1 cellular context compared by ENCODE assay signal in the genomic region with DNA sequence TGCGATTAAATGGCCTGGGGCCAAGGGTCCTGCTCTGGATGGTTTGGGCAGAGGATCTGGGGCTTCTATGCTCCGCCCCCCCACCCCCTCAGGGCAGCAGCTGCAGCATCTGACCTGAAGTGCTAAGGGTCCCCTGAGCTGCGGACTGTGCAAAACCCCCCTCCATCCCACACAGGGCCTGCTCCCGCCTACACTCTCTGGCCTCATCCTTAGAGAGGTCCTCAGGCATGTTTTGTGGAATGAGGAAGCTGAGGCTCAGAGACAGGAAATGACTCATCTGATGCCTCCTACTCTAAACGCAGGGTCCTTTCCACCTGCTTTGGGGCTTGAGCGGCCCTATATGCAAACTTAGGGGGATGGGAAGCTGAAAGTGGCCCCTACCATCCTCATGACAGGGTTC.
TF ChIP-seq lines count a peak whose summit lies in the region.

No MANE protein-coding gene starts in this region.

TF ChIP-seq in HEK293, 187 proteins besides CTCF, POLR2A, EP300 and RAD21 (continued from another document):
- TF ChIP-seq, protein P1, sequence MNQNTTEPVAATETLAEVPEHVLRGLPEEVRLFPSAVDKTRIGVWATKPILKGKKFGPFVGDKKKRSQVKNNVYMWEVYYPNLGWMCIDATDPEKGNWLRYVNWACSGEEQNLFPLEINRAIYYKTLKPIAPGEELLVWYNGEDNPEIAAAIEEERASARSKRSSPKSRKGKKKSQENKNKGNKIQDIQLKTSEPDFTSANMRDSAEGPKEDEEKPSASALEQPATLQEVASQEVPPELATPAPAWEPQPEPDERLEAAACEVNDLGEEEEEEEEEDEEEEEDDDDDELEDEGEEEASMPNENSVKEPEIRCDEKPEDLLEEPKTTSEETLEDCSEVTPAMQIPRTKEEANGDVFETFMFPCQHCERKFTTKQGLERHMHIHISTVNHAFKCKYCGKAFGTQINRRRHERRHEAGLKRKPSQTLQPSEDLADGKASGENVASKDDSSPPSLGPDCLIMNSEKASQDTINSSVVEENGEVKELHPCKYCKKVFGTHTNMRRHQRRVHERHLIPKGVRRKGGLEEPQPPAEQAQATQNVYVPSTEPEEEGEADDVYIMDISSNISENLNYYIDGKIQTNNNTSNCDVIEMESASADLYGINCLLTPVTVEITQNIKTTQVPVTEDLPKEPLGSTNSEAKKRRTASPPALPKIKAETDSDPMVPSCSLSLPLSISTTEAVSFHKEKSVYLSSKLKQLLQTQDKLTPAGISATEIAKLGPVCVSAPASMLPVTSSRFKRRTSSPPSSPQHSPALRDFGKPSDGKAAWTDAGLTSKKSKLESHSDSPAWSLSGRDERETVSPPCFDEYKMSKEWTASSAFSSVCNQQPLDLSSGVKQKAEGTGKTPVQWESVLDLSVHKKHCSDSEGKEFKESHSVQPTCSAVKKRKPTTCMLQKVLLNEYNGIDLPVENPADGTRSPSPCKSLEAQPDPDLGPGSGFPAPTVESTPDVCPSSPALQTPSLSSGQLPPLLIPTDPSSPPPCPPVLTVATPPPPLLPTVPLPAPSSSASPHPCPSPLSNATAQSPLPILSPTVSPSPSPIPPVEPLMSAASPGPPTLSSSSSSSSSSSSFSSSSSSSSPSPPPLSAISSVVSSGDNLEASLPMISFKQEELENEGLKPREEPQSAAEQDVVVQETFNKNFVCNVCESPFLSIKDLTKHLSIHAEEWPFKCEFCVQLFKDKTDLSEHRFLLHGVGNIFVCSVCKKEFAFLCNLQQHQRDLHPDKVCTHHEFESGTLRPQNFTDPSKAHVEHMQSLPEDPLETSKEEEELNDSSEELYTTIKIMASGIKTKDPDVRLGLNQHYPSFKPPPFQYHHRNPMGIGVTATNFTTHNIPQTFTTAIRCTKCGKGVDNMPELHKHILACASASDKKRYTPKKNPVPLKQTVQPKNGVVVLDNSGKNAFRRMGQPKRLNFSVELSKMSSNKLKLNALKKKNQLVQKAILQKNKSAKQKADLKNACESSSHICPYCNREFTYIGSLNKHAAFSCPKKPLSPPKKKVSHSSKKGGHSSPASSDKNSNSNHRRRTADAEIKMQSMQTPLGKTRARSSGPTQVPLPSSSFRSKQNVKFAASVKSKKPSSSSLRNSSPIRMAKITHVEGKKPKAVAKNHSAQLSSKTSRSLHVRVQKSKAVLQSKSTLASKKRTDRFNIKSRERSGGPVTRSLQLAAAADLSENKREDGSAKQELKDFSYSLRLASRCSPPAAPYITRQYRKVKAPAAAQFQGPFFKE (tag by site-specific recombination; IDR thresholded peaks at IDR 0.05; ENCODE audit: borderline replicate concordance), result no peak
- TF ChIP-seq, protein P2, sequence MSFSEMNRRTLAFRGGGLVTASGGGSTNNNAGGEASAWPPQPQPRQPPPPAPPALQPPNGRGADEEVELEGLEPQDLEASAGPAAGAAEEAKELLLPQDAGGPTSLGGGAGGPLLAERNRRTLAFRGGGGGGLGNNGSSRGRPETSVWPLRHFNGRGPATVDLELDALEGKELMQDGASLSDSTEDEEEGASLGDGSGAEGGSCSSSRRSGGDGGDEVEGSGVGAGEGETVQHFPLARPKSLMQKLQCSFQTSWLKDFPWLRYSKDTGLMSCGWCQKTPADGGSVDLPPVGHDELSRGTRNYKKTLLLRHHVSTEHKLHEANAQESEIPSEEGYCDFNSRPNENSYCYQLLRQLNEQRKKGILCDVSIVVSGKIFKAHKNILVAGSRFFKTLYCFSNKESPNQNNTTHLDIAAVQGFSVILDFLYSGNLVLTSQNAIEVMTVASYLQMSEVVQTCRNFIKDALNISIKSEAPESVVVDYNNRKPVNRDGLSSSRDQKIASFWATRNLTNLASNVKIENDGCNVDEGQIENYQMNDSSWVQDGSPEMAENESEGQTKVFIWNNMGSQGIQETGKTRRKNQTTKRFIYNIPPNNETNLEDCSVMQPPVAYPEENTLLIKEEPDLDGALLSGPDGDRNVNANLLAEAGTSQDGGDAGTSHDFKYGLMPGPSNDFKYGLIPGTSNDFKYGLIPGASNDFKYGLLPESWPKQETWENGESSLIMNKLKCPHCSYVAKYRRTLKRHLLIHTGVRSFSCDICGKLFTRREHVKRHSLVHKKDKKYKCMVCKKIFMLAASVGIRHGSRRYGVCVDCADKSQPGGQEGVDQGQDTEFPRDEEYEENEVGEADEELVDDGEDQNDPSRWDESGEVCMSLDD (tag by site-specific recombination; IDR thresholded peaks at IDR 0.05), result no peak
- peak; percentile 79 for TF ChIP-seq EGR2 (tag by site-specific recombination; IDR thresholded peaks at IDR 0.05; ENCODE audit: low read depth)
- no peak for TF ChIP-seq MZF1 (tag by site-specific recombination; IDR thresholded peaks at IDR 0.05; ENCODE audit: borderline replicate concordance)
- TF ChIP-seq ZFHX2 (tag by site-specific recombination; conservative IDR thresholded peaks at IDR 0.05), result peak; percentile 93
- TF ChIP-seq, protein P3, sequence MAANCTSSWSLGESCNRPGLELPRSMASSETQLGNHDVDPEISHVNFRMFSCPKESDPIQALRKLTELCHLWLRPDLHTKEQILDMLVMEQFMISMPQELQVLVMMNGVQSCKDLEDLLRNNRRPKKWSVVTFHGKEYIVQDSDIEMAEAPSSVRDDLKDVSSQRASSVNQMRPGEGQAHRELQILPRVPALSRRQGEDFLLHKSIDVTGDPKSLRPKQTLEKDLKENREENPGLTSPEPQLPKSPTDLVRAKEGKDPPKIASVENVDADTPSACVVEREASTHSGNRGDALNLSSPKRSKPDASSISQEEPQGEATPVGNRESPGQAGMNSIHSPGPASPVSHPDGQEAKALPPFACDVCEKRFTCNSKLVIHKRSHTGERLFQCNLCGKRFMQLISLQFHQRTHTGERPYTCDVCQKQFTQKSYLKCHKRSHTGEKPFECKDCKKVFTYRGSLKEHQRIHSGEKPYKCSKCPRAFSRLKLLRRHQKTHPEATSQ (tag by site-specific recombination; IDR thresholded peaks at IDR 0.05), result no peak
- TF ChIP-seq ZNF19 (tag by site-specific recombination; IDR thresholded peaks at IDR 0.05; ENCODE audit: low read depth), result no peak
- TF ChIP-seq, protein P4, sequence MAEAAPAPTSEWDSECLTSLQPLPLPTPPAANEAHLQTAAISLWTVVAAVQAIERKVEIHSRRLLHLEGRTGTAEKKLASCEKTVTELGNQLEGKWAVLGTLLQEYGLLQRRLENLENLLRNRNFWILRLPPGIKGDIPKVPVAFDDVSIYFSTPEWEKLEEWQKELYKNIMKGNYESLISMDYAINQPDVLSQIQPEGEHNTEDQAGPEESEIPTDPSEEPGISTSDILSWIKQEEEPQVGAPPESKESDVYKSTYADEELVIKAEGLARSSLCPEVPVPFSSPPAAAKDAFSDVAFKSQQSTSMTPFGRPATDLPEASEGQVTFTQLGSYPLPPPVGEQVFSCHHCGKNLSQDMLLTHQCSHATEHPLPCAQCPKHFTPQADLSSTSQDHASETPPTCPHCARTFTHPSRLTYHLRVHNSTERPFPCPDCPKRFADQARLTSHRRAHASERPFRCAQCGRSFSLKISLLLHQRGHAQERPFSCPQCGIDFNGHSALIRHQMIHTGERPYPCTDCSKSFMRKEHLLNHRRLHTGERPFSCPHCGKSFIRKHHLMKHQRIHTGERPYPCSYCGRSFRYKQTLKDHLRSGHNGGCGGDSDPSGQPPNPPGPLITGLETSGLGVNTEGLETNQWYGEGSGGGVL (tag by site-specific recombination; IDR thresholded peaks at IDR 0.05), result no peak
- no peak for TF ChIP-seq ZNF184 (tag by site-specific recombination; IDR thresholded peaks at IDR 0.05)
- no peak for TF ChIP-seq GLIS1 (tag by site-specific recombination; IDR thresholded peaks at IDR 0.05)
- TF ChIP-seq ZNF140 (tag by site-specific recombination; IDR thresholded peaks at IDR 0.05), result no peak
- no peak for TF ChIP-seq ZNF623 (tag by site-specific recombination; IDR thresholded peaks at IDR 0.05)
TF ChIP-seq in HEK293: peak in this region for 3.
